ENCODE assay signal across 10 cellular contexts in genomic region chr16:89049484-89050118, GRCh38. TPM values are rescaled to one million over a fixed set of nuclear protein-coding genes. Genes with fewer than 3 reads are reported as not detected.
DNase-seq lines count a peak whose midpoint lies in the region; ATAC-seq, FAIRE-seq and TF ChIP-seq lines count a peak whose summit lies in the region.
"Had no signal": no experiment of that assay in that cellular context is flagged by ENCODE, and none has a peak within 500 bp of the region (broad histone marks: within the 10 kb centered on the region; RNA-seq: fewer than 3 reads in every experiment).

No MANE protein-coding gene starts in this region.

- intact Hi-C loops in Right ventricle myocardium inferior (cut with DNase I): no loop called here
- intact Hi-C loops in left cardiac atrium (cut with DNase I): no loop called here
- intact Hi-C loops in kidney (cut with DNase I): no loop called here

- H3K27ac ChIP-seq in kidney (ENCODE audit: low read depth in 2 of 2, low read length in 2 of 2): no peak overlapping the region
- H3K27ac ChIP-seq: A549 had no signal

- no peaks in the 10 kb centered on the region for H3K9me3 ChIP-seq in kidney (ENCODE audit: control insufficient read depth in 1 of 2, low read length in 2 of 2)
- H3K9me3 ChIP-seq: A549 had no signal

- no peak for ATAC-seq in Right ventricle myocardium inferior
- ATAC-seq in left cardiac atrium: no peak
- ATAC-seq in HG03460 (IDR thresholded peaks at IDR 0.05; ENCODE audit: unreplicated experiment): no peak
- ATAC-seq: A549 had no signal

- H3K4me3 ChIP-seq in kidney (ENCODE audit: low read length in 2 of 2): no peak overlapping the region
- H3K4me3 ChIP-seq: A549 had no signal

- H3K9ac ChIP-seq in kidney (ENCODE audit: low read length in 2 of 2): no peak overlapping the region

- FAIRE-seq in kidney (lab: Jason Lieb, UNC): no peak
- FAIRE-seq: A549 had no signal

- DNase-seq in Right ventricle myocardium inferior (ENCODE audit: missing footprints) (peak; percentile 6), left cardiac atrium (no peak), NCI-H69 (lab: John Stamatoyannopoulos, UW) (peak; percentile 8), kidney (peak; percentile 52), superior temporal gyrus (ENCODE audit: extremely low spot score) (peak; percentile 13), NCI-H2081 treated with DMSO at 0.1 percent for 48 hours (lab: John Stamatoyannopoulos, UW) (no peak), NCI-H748 (lab: John Stamatoyannopoulos, UW; ENCODE audit: unreplicated experiment) (no peak)
- DNase-seq: occipital lobe had no signal

- no peaks in the 10 kb centered on the region for H3K36me3 ChIP-seq in kidney (ENCODE audit: control insufficient read depth in 1 of 2, insufficient read depth in 2 of 2, low read length in 2 of 2)

- H3K4me1 ChIP-seq in kidney (ENCODE audit: control insufficient read depth in 1 of 2, insufficient read depth in 1 of 2, low read depth in 1 of 2, low read length in 2 of 2): no peaks in the 10 kb centered on the region

- no peak for TF ChIP-seq CTCF in kidney (IDR thresholded peaks at IDR 0.05; ENCODE audit: borderline replicate concordance, extremely low read depth, insufficient read depth)

RNA-seq across cellular contexts. Expression of gene ACSF3, which starts 44.1 kb away (rescaled TPM):
- 17.0 TPM for total RNA-seq in Right ventricle myocardium inferior
- total RNA-seq in left cardiac atrium: 10 to 100 TPM; 14.9 to 16.2 TPM
- total RNA-seq in kidney: 33.2 TPM
- polyA plus RNA-seq in kidney (ENCODE audit: insufficient read depth, low read depth, low replicate concordance): 39.0 TPM

Comparison
In these comparisons a context has a peak if more than half of its experiments do, and no peak if none do; other contexts are left out.
1. DNase-seq: peak in Right ventricle myocardium inferior (single experiment), NCI-H69 (single experiment), kidney (single experiment) and superior temporal gyrus (single experiment); none in left cardiac atrium (single experiment), NCI-H2081 treated with DMSO at 0.1 percent for 48 hours (single experiment) and NCI-H748 (single experiment).